In the genomic region with DNA sequence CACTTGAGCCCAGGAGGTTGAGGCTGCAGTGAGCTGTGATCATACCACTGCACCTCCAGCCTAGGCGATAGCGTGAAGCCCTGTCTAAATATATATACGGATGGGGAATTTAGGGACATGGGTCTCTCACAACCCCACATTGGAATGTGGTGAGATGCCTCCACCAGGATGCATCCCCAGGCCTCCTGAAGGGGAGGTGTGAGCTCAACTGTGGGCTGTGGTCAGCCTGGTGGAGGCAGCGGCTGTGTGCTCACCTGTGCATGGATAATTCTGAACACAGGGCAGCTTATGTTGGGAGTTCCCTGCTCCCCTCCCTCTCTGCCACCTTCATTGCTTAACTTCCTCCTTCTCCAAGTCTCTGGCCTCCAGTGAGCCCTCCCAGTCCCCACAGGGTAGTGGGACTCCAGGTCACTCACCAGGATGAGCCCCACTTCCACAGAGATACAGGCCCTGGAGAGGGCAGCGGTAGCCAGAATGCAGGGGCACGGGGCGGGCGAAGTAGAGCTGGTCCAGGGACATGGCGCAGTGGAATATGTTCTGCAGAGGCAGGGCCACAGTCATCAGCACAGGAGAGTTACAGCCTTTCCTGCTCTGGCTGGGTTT, we compare ENCODE assay signal across 25 cellular contexts.
"Had no signal": no experiment of that assay in that cellular context is flagged by ENCODE, and none has a peak within 500 bp of the region (broad histone marks: within the 10 kb centered on the region; RNA-seq: fewer than 3 reads in every experiment).

No MANE protein-coding gene starts in this region.

- H2AFZ ChIP-seq: hepatocyte, neural progenitor cell had no signal

- H3K4me1 Mint-ChIP-seq: activated CD4-positive, alpha-beta T cell treated with anti-CD3 and anti-CD28 coated beads, Interleukin-2, amount 10 ng/mL, durations not matched to agents 7 days and 5 days; activated naive CD8-positive, alpha-beta T cell treated with anti-CD3 and anti-CD28 coated beads, Interleukin-2, amount 50 U/mL, for 24 hours had no signal

- H3K27me3 Mint-ChIP-seq: activated CD4-positive, alpha-beta memory T cell treated with anti-CD3 and anti-CD28 coated beads, Interleukin-2, amount 10 ng/mL, durations not matched to agents 7 days and 5 days; activated CD4-positive, alpha-beta T cell treated with anti-CD3 and anti-CD28 coated beads, Interleukin-2, amount 10 ng/mL, durations not matched to agents 7 days and 5 days; activated naive CD4-positive, alpha-beta T cell treated with anti-CD3 and anti-CD28 coated beads, Interleukin-2, amount 50 U/mL, for 24 hours; activated naive CD8-positive, alpha-beta T cell treated with anti-CD3 and anti-CD28 coated beads, Interleukin-2, amount 50 U/mL, for 24 hours; activated T-cell treated with anti-CD3 and anti-CD28 coated beads, Interleukin-2, amount 50 U/mL, for 24 hours; activated T-helper 17 cell treated with anti-CD3 and anti-CD28 coated beads, Interleukin-2, amount 50 U/mL, for 72 hours; central memory CD8-positive, alpha-beta T cell; effector memory CD8-positive, alpha-beta T cell; T-helper 17 cell had no signal

- ATAC-seq: activated naive CD8-positive, alpha-beta T cell treated with anti-CD3 and anti-CD28 coated beads, Interleukin-2, amount 50 U/mL, for 24 hours; activated T-helper 17 cell treated with anti-CD3 and anti-CD28 coated beads, Interleukin-2, amount 50 U/mL, for 72 hours; effector memory CD8-positive, alpha-beta T cell; gastrocnemius medialis; natural killer cell; right cardiac atrium; T-helper 17 cell; WTC11 had no signal

- H3K27me3 ChIP-seq: colonic mucosa, gastrocnemius medialis, hepatocyte, neural progenitor cell, testis, transverse colon had no signal

- H3K27ac ChIP-seq: colonic mucosa, gastrocnemius medialis, hepatocyte, neural progenitor cell, testis, transverse colon had no signal

- H3K9me3 ChIP-seq: colonic mucosa, gastrocnemius medialis, testis, transverse colon had no signal

- H3K4me1 ChIP-seq: colonic mucosa, gastrocnemius medialis, neural progenitor cell, testis, transverse colon had no signal

- H3K36me3 Mint-ChIP-seq: natural killer cell, neural progenitor cell had no signal

- H3K9me3 Mint-ChIP-seq: activated CD4-positive, alpha-beta memory T cell treated with anti-CD3 and anti-CD28 coated beads, Interleukin-2, amount 10 ng/mL, durations not matched to agents 7 days and 5 days; activated CD4-positive, alpha-beta T cell treated with anti-CD3 and anti-CD28 coated beads, Interleukin-2, amount 10 ng/mL, durations not matched to agents 7 days and 5 days; activated naive CD4-positive, alpha-beta T cell treated with anti-CD3 and anti-CD28 coated beads, Interleukin-2, amount 50 U/mL, for 24 hours; activated naive CD8-positive, alpha-beta T cell treated with anti-CD3 and anti-CD28 coated beads, Interleukin-2, amount 50 U/mL, for 24 hours; activated T-cell treated with anti-CD3 and anti-CD28 coated beads, Interleukin-2, amount 50 U/mL, for 24 hours; activated T-helper 17 cell treated with anti-CD3 and anti-CD28 coated beads, Interleukin-2, amount 50 U/mL, for 72 hours; central memory CD8-positive, alpha-beta T cell; effector memory CD8-positive, alpha-beta T cell; natural killer cell; neural progenitor cell; WTC11 had no signal

- H3K27ac Mint-ChIP-seq: activated CD4-positive, alpha-beta memory T cell treated with anti-CD3 and anti-CD28 coated beads, Interleukin-2, amount 10 ng/mL, durations not matched to agents 7 days and 5 days; activated CD4-positive, alpha-beta T cell treated with anti-CD3 and anti-CD28 coated beads, Interleukin-2, amount 10 ng/mL, durations not matched to agents 7 days and 5 days; activated naive CD4-positive, alpha-beta T cell treated with anti-CD3 and anti-CD28 coated beads, Interleukin-2, amount 50 U/mL, for 24 hours; activated naive CD8-positive, alpha-beta T cell treated with anti-CD3 and anti-CD28 coated beads, Interleukin-2, amount 50 U/mL, for 24 hours; activated T-cell treated with anti-CD3 and anti-CD28 coated beads, Interleukin-2, amount 50 U/mL, for 24 hours; activated T-helper 17 cell treated with anti-CD3 and anti-CD28 coated beads, Interleukin-2, amount 50 U/mL, for 72 hours; effector memory CD8-positive, alpha-beta T cell; memory B cell; neural progenitor cell; T-helper 17 cell; WTC11 had no signal

- H3K9ac ChIP-seq: neural progenitor cell had no signal

- H3K4me2 ChIP-seq: hepatocyte, neural progenitor cell had no signal

- DNase-seq: activated CD4-positive, alpha-beta memory T cell treated with anti-CD3 and anti-CD28 coated beads, Interleukin-2, amount 10 ng/mL, durations not matched to agents 7 days and 5 days; activated CD4-positive, alpha-beta T cell treated with anti-CD3 and anti-CD28 coated beads for 1 hour; activated CD4-positive, alpha-beta T cell treated with anti-CD3 and anti-CD28 coated beads, Interleukin-2, amount 10 ng/mL, durations not matched to agents 7 days and 5 days; activated CD8-positive, alpha-beta memory T cell treated with anti-CD3 and anti-CD28 coated beads, Interleukin-2, amount 50 U/mL, for 48 hours; activated naive CD8-positive, alpha-beta T cell treated with anti-CD3 and anti-CD28 coated beads, Interleukin-2, amount 50 U/mL, for 24 hours; activated T-cell treated with anti-CD3 and anti-CD28 coated beads, Interleukin-2, amount 50 U/mL, for 24 hours; colonic mucosa; effector memory CD8-positive, alpha-beta T cell; erythroblast; gastrocnemius medialis; natural killer cell; right cardiac atrium; stimulated activated naive CD4-positive, alpha-beta T cell; SW 1271; T-helper 17 cell; T1000; testis; transverse colon had no signal

- H3K4me3 ChIP-seq: colonic mucosa, gastrocnemius medialis, hepatocyte, neural progenitor cell, testis, transverse colon had no signal

- H3K36me3 ChIP-seq: colonic mucosa, gastrocnemius medialis, neural progenitor cell, transverse colon had no signal

- H3K4me3 Mint-ChIP-seq: activated CD4-positive, alpha-beta memory T cell treated with anti-CD3 and anti-CD28 coated beads, Interleukin-2, amount 10 ng/mL, durations not matched to agents 7 days and 5 days; activated CD4-positive, alpha-beta T cell treated with anti-CD3 and anti-CD28 coated beads, Interleukin-2, amount 10 ng/mL, durations not matched to agents 7 days and 5 days; activated naive CD4-positive, alpha-beta T cell treated with anti-CD3 and anti-CD28 coated beads, Interleukin-2, amount 50 U/mL, for 24 hours; activated naive CD8-positive, alpha-beta T cell treated with anti-CD3 and anti-CD28 coated beads, Interleukin-2, amount 50 U/mL, for 24 hours; activated T-cell treated with anti-CD3 and anti-CD28 coated beads, Interleukin-2, amount 50 U/mL, for 24 hours; activated T-helper 17 cell treated with anti-CD3 and anti-CD28 coated beads, Interleukin-2, amount 50 U/mL, for 72 hours; central memory CD8-positive, alpha-beta T cell; effector memory CD8-positive, alpha-beta T cell; memory B cell; natural killer cell; neural progenitor cell; T-helper 17 cell; WTC11 had no signal
